8 cellular contexts compared by ENCODE assay signal in the genomic region with DNA sequence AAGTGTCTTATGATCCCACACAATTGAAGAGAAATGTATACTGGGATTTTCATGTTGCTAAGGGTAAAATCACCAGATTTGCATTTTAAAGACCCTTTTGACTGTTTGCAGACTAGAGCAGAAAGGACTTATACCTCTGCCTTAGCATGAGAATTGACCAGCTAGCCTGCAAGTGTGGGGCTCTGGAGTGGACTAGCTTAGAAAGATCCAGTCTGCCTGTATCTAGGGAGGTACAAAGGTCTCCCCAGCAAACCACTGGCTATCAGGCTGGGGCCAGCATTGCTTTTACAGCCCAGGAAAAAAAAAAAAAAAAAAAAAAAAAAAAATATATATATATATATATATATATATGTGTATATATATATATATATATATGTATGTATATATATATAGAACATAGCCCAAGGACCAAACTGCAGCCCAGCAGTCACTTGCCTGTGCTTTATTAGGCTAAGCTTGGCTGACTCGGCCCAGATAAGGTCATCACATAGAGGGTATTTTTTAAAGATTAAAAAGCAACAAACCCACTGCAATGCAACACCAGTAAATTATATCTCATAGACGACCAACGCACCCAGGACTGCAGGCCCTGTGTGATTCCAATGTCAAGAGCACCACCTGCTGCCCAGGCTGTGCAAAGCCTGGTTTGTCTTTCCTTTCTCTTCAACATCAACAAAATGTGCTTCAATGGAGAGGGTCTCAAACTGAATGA.
DNase-seq lines count a peak whose midpoint lies in the region; TF ChIP-seq lines count a peak whose summit lies in the region.

No MANE protein-coding gene starts in this region.

- H3K36me3 ChIP-seq in Peyer's patch (no peaks in the 10 kb centered on the region), iPS-20b (ENCODE audit: insufficient read depth, low read depth, low read length) (no peaks in the 10 kb centered on the region)

- TF ChIP-seq POLR2A in Peyer's patch (IDR thresholded peaks at IDR 0.05) = no peak

- peak; percentile 30 for DNase-seq in activated T-cell treated with anti-CD3 and anti-CD28 coated beads for 48 hours (ENCODE audit: low read depth)
- no peak for DNase-seq in activated T-cell treated with anti-CD3 and anti-CD28 coated beads for 4 hours
- DNase-seq in HCEC 1CT = peak; percentile 69
- DNase-seq in LNCaP clone FGC (ENCODE audit: low read depth) = peak; percentile 22
- DNase-seq in Peyer's patch = peak in 2 of 3 donors; percentile 17 to 60
- DNase-seq in astrocyte of the spinal cord (ENCODE audit: low read depth, low spot score) = peak; percentile 85
- peak; percentile 4 to 32 (median 22) for DNase-seq in stimulated activated CD4-positive, alpha-beta T cell treated with anti-CD3 and anti-CD28 coated beads, Interleukin-12 subunit alpha, Interleukin-12 subunit beta, amount 100 ng/mL, for 48 hours (ENCODE audit: low read depth in 2 of 3, low spot score in 1 of 3)

- H3K27ac ChIP-seq in Peyer's patch = no peak overlapping the region
- no peak overlapping the region for H3K27ac ChIP-seq in iPS-20b (ENCODE audit: low read length)

- TF ChIP-seq CTCF in LNCaP clone FGC (IDR thresholded peaks at IDR 0.05; ENCODE audit: control insufficient read depth, extremely low read depth, insufficient read depth) = peak; percentile 97
- peak in 4 of 6 experiments; percentile 41 to 58 (median 52) for TF ChIP-seq CTCF in Peyer's patch (IDR thresholded peaks at IDR 0.05)
- peak; percentile 91 for TF ChIP-seq CTCF in astrocyte of the spinal cord (IDR thresholded peaks at IDR 0.05; ENCODE audit: low read depth, low read length)

- in situ Hi-C loops in astrocyte of the spinal cord (cut with HindIII; ENCODE audit: low sequenced_read_pairs) = no loop called here

- H3K4me1 ChIP-seq in Peyer's patch (no peaks in the 10 kb centered on the region), iPS-20b (ENCODE audit: insufficient read depth, low read length) (peaks cover 15% of the 10 kb centered on the region; the same call in 1 of the 2 replicates)

- no peak overlapping the region for H3K9ac ChIP-seq in iPS-20b (ENCODE audit: low read depth, low read length)

- no peak overlapping the region for H3K4me3 ChIP-seq in LNCaP clone FGC (ENCODE audit: low read depth, low read length)
- no peak overlapping the region for H3K4me3 ChIP-seq in Peyer's patch
- no peak overlapping the region for H3K4me3 ChIP-seq in astrocyte of the spinal cord (ENCODE audit: low read depth, low read length)
- H3K4me3 ChIP-seq in iPS-20b (ENCODE audit: low read length) = 0 out of 2 replicates have a peak overlapping the region, but pooled peaks have one; percentile 34

- H3K9me3 ChIP-seq in Peyer's patch = no peaks in the 10 kb centered on the region
- no peaks in the 10 kb centered on the region for H3K9me3 ChIP-seq in iPS-20b (ENCODE audit: insufficient read depth, low read depth, low read length)

- H3K27me3 ChIP-seq in Peyer's patch = no peaks in the 10 kb centered on the region
- H3K27me3 ChIP-seq in iPS-20b (ENCODE audit: insufficient read depth, low read length) = no peaks in the 10 kb centered on the region
